Comparison of ENCODE assay signal across 1 cellular context in the genomic region with DNA sequence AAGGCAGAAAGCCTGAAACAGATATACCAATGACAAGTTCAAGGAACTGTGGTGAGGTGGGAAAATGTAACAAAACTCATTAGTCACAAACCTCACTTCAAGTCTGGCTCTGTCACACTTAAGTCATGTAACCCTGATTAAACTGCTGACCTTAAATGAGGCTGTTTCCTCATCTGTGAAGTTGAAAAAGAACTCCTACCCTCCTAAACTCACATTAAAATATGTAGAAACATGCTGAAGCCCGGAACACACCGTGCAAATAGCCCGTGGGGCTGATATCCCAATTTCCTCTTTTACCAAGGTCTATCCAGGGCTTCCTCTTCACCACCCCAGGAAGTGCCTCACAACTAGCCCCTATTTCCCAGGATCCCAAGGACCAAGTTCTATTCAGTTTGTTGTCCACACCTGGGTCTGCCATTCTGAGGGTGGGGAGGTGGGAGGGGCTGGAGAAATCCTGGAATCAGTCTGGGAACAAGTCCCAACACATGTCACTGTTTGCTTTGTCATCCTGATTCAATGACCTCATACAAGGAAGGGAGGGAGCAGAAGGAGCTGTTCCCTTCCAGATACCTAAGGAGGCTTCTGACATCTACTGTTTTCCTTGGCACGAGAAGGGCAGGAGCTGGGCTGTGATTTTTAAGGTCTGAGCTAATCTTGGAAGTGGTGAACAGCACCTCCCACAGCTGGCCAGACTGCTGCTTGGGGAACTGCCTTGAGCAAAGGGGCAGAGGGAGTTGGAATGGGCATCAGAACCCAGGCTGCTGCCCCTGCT.
TF ChIP-seq lines count a peak whose summit lies in the region.

No MANE protein-coding gene starts in this region.

TF ChIP-seq in HCT116, 20 proteins besides CTCF, POLR2A, EP300 and RAD21 (continued from another document):
- TF ChIP-seq REST (IDR thresholded peaks at IDR 0.05; ENCODE audit: low read depth) = no peak
- peak; percentile 84 for TF ChIP-seq SIN3A (IDR thresholded peaks at IDR 0.05; ENCODE audit: low read depth)
- peak; percentile 49 for TF ChIP-seq FOSL1 (IDR thresholded peaks at IDR 0.05; ENCODE audit: low read depth)
- TF ChIP-seq ELF1 (IDR thresholded peaks at IDR 0.05; ENCODE audit: borderline replicate concordance, low read depth) = no peak
- no peak for TF ChIP-seq ZBTB33 (IDR thresholded peaks at IDR 0.05; ENCODE audit: extremely low read depth, insufficient replicate concordance, low read length)
- TF ChIP-seq ZNF274 (IDR thresholded peaks at IDR 0.05; ENCODE audit: low read depth, low read length) = no peak
- no peak for TF ChIP-seq EZH2 (IDR thresholded peaks at IDR 0.05)
- TF ChIP-seq POLR2AphosphoS5 (IDR thresholded peaks at IDR 0.05; ENCODE audit: low read depth, low read length) = peak; percentile 31; the same call in 1 of the 2 replicates
- no peak for TF ChIP-seq EZH2phosphoT487 (IDR thresholded peaks at IDR 0.05; ENCODE audit: borderline replicate concordance)
- no peak for TF ChIP-seq TCF7L2 (IDR thresholded peaks at IDR 0.05; ENCODE audit: borderline replicate concordance, extremely low read depth, insufficient read depth, insufficient read length)
- TF ChIP-seq SP1 (IDR thresholded peaks at IDR 0.05; ENCODE audit: low read depth) = peak; percentile 78
- no peak for TF ChIP-seq EGR1 (IDR thresholded peaks at IDR 0.05; ENCODE audit: low read depth)
- peak; percentile 33 for TF ChIP-seq YY1 (IDR thresholded peaks at IDR 0.05; ENCODE audit: extremely low read depth, insufficient replicate concordance, low read depth, low read length)
- TF ChIP-seq, protein P1, sequence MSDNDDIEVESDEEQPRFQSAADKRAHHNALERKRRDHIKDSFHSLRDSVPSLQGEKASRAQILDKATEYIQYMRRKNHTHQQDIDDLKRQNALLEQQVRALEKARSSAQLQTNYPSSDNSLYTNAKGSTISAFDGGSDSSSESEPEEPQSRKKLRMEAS (IDR thresholded peaks at IDR 0.05) = peak; percentile 78
- TF ChIP-seq CBX3 (IDR thresholded peaks at IDR 0.05; ENCODE audit: low read depth) = peak; percentile 88
- TF ChIP-seq JUND (IDR thresholded peaks at IDR 0.05) = peak; percentile 74
- no peak for TF ChIP-seq ZFX (IDR thresholded peaks at IDR 0.05)
